Comparison of ENCODE assay signal across 8 cellular contexts in the genomic region with DNA sequence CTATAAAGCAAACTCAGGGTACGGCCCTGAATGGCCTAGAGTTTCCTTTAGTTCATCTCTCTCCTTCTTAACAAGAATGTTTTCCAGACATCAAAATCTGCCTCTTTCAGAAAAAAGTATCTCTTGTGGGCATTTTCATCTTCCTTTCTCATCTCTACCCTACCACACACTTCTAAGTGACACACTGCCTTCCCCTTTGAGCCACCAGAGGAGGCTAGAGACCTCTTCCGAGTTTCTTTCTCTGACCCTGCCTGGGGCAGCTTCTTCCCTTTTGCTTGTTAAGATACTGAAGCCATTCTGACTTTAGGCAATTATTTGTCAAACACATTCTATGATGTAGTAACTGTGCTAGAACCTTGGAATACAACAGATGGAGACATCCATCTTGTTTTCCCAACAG. TPM values are rescaled to one million over a fixed set of nuclear protein-coding genes. Genes with fewer than 3 reads are reported as not detected.
DNase-seq lines count a peak whose midpoint lies in the region; FAIRE-seq and TF ChIP-seq lines count a peak whose summit lies in the region.
"Had no signal": no experiment of that assay in that cellular context is flagged by ENCODE, and none has a peak within 500 bp of the region (broad histone marks: within the 10 kb centered on the region; RNA-seq: fewer than 3 reads in every experiment).

No MANE protein-coding gene starts in this region.

- H3K27ac Mint-ChIP-seq in activated T-helper 2 cell treated with anti-CD3 and anti-CD28 coated beads, Interferon-gamma antibody, Interleukin-2, Interleukin-4, amounts not matched to agents 10 μg/mL and 5 μg/mL and 100 μg/mL, durations not matched to agents 14 hours and 24 hours and 36 hours = no peak overlapping the region

- no TSS peak for BruUV-seq in mammary epithelial cell (replicated peaks; lab: Mats Ljungman, UMichigan)

- no peaks in the 10 kb centered on the region for H3K9me3 Mint-ChIP-seq in activated T-helper 2 cell treated with anti-CD3 and anti-CD28 coated beads, Interferon-gamma antibody, Interleukin-2, Interleukin-4, amounts not matched to agents 10 μg/mL and 5 μg/mL and 100 μg/mL, durations not matched to agents 14 hours and 24 hours and 36 hours

- dilution Hi-C loops in mammary epithelial cell (cut with HindIII; ENCODE audit: low sequenced_read_pairs) = no loop called here

- H3K36me3 ChIP-seq in mammary epithelial cell (ENCODE audit: insufficient read depth, low read length) (no peaks in the 10 kb centered on the region), parathyroid adenoma (ENCODE audit: control insufficient read depth, insufficient read depth, low read length) (no peaks in the 10 kb centered on the region)

- H3K9ac ChIP-seq in mammary epithelial cell (ENCODE audit: insufficient read depth, low read length) (no peak overlapping the region), parathyroid adenoma (no peak overlapping the region)

- no peaks in the 10 kb centered on the region for H3K4me1 Mint-ChIP-seq in activated T-helper 2 cell treated with anti-CD3 and anti-CD28 coated beads, Interferon-gamma antibody, Interleukin-2, Interleukin-4, amounts not matched to agents 10 μg/mL and 5 μg/mL and 100 μg/mL, durations not matched to agents 14 hours and 24 hours and 36 hours (ENCODE audit: low read depth)

- no peaks in the 10 kb centered on the region for H4K20me1 ChIP-seq in mammary epithelial cell (ENCODE audit: insufficient read depth, low read length)

- in situ Hi-C loops in mammary epithelial cell (cut with MboI; ENCODE audit: low sequenced_read_pairs in 2 of 2) = no loop called here

- H3K27ac ChIP-seq in mammary epithelial cell (ENCODE audit: insufficient read depth, low read depth, low read length) (no peak overlapping the region), parathyroid adenoma (no peak overlapping the region)

- WGBS in mammary epithelial cell (ENCODE audit: low coverage, missing lambda C conversion rate) = 38% methylated on average over 2 of the region's 2 CpGs

- H3K27me3 Mint-ChIP-seq in activated T-helper 2 cell treated with anti-CD3 and anti-CD28 coated beads, Interferon-gamma antibody, Interleukin-2, Interleukin-4, amounts not matched to agents 10 μg/mL and 5 μg/mL and 100 μg/mL, durations not matched to agents 14 hours and 24 hours and 36 hours (ENCODE audit: low read depth) = peaks cover 61% of the 10 kb centered on the region

- no peaks in the 10 kb centered on the region for H3K36me3 Mint-ChIP-seq in activated T-helper 2 cell treated with anti-CD3 and anti-CD28 coated beads, Interferon-gamma antibody, Interleukin-2, Interleukin-4, amounts not matched to agents 10 μg/mL and 5 μg/mL and 100 μg/mL, durations not matched to agents 14 hours and 24 hours and 36 hours (ENCODE audit: low read depth)

- H2AFZ ChIP-seq in mammary epithelial cell (ENCODE audit: low read depth, low read length) (no peak overlapping the region), parathyroid adenoma (no peak overlapping the region)

- H3K4me3 Mint-ChIP-seq in activated T-helper 2 cell treated with anti-CD3 and anti-CD28 coated beads, Interferon-gamma antibody, Interleukin-2, Interleukin-4, amounts not matched to agents 10 μg/mL and 5 μg/mL and 100 μg/mL, durations not matched to agents 14 hours and 24 hours and 36 hours (ENCODE audit: low read depth) = no peak overlapping the region

- H3K4me3 ChIP-seq in mammary epithelial cell (replicated peaks in 1 of 3; ENCODE audit: insufficient read depth in 1 of 3, low read depth in 2 of 3, low read length in 3 of 3) = no peak overlapping the region
- no peak overlapping the region for H3K4me3 ChIP-seq in parathyroid adenoma (ENCODE audit: low read depth, low read length)

- H3K9me3 ChIP-seq in mammary epithelial cell (replicated peaks; ENCODE audit: insufficient read depth, low read length) (no peaks in the 10 kb centered on the region), parathyroid adenoma (ENCODE audit: control insufficient read depth, low read length) (no peaks in the 10 kb centered on the region)

- FAIRE-seq in GM12891 (lab: Jason Lieb, UNC) = no peak

- H3K4me2 ChIP-seq in mammary epithelial cell (ENCODE audit: insufficient read depth, low read depth, low read length) (no peak overlapping the region), parathyroid adenoma (ENCODE audit: low read length) (no peak overlapping the region)

- intact Hi-C loops in mammary epithelial cell (cut with micrococcal nuclease) = loop anchor here (10.0 kb wide), 1 partner anchor 180 kb away; no protein-coding TSS in a partner anchor
- intact Hi-C loops in activated T-helper 2 cell treated with anti-CD3 and anti-CD28 coated beads, Interferon-gamma antibody, Interleukin-2, Interleukin-4, amounts not matched to agents 10 μg/mL and 5 μg/mL and 100 μg/mL, durations not matched to agents 14 hours and 24 hours and 36 hours (cut with micrococcal nuclease) = loop anchor here (1.0 to 5.0 kb wide), 2 partner anchors 103 to 182 kb away; no protein-coding TSS in a partner anchor

- peaks cover 7% of the 10 kb centered on the region for H3K27me3 ChIP-seq in mammary epithelial cell (ENCODE audit: insufficient read depth, low read length)
- H3K27me3 ChIP-seq in parathyroid adenoma (ENCODE audit: control insufficient read depth, insufficient read depth, low read length) = no peaks in the 10 kb centered on the region

- H3K4me1 ChIP-seq in mammary epithelial cell (ENCODE audit: insufficient read depth, low read length) (no peaks in the 10 kb centered on the region), parathyroid adenoma (no peaks in the 10 kb centered on the region)

- TF ChIP-seq CTCF in mammary epithelial cell (conservative IDR thresholded peaks at IDR 0.05 in 1 of 2, IDR thresholded peaks at IDR 0.05 in 1 of 2; ENCODE audit: extremely low read depth in 1 of 2, insufficient read depth in 1 of 2, low read depth in 1 of 2, low read length in 2 of 2) (peak; percentile 27 to 57), parathyroid adenoma (IDR thresholded peaks at IDR 0.05) (peak; percentile 43)

- no peaks in the 10 kb centered on the region for H3K79me2 ChIP-seq in mammary epithelial cell (ENCODE audit: insufficient read depth, low read length)
- no peaks in the 10 kb centered on the region for H3K79me2 ChIP-seq in parathyroid adenoma

- no peak for TF ChIP-seq POLR2A in GM12891 (IDR thresholded peaks at IDR 0.05; ENCODE audit: low read depth, low read length)

- CTCF ChIA-PET in mammary epithelial cell (lab: Charles Lee; ENCODE audit: low non-redundant PET) = no interaction called here

- peak; percentile 15 for DNase-seq in GM12891 (ENCODE audit: insufficient read length, low spot score)
- DNase-seq in NAMALWA (ENCODE audit: low spot score) = peak; percentile 34
- DNase-seq in mammary epithelial cell = no peak
- no peak for DNase-seq in activated CD4-positive, CD25-positive, alpha-beta regulatory T cell (lab: John Stamatoyannopoulos, UW)
- DNase-seq in Ammon's horn (ENCODE audit: low spot score) = no peak
- DNase-seq in activated T-helper 2 cell treated with anti-CD3 and anti-CD28 coated beads, Interferon-gamma antibody, Interleukin-2, Interleukin-4, amounts not matched to agents 10 μg/mL and 5 μg/mL and 100 μg/mL, durations not matched to agents 14 hours and 24 hours and 36 hours (ENCODE audit: low spot score) = no peak
- DNase-seq: HCEC 1CT had no signal

TF ChIP-seq in GM12891, 5 proteins besides CTCF, POLR2A, EP300 and RAD21:
- TF ChIP-seq PAX5 (IDR thresholded peaks at IDR 0.05; ENCODE audit: insufficient read depth, low read length, severe bottlenecking) = no peak
- TF ChIP-seq POU2F2 (IDR thresholded peaks at IDR 0.05; ENCODE audit: low read depth, low read length) = no peak
- no peak for TF ChIP-seq POLR2AphosphoS5 (IDR thresholded peaks at IDR 0.05; ENCODE audit: low read depth, low read length)
- no peak for TF ChIP-seq TAF1 (IDR thresholded peaks at IDR 0.05; ENCODE audit: low read depth, low read length)
- no peak for TF ChIP-seq SPI1 (IDR thresholded peaks at IDR 0.05; ENCODE audit: low read depth, low read length)

RNA-seq across cellular contexts. Expression of a gene that starts 8.7 kb away (rescaled TPM):
- not detected for polyA plus RNA-seq in GM12891 (2012; ENCODE audit: low read depth, missing spikeins)
- under 1 TPM; under 0.01 to 0.26 TPM for total RNA-seq in mammary epithelial cell
- polyA plus RNA-seq in mammary epithelial cell = under 0.01 TPM
- polyA minus RNA-seq in mammary epithelial cell = not detected
- 0.05 and 0.32 TPM in 2 replicates for total RNA-seq in activated T-helper 2 cell treated with anti-CD3 and anti-CD28 coated beads, Interferon-gamma antibody, Interleukin-2, Interleukin-4, amounts not matched to agents 10 μg/mL and 5 μg/mL and 100 μg/mL, durations not matched to agents 14 hours and 24 hours and 36 hours

Comparison
In these comparisons a context has a peak if more than half of its experiments do, and no peak if none do; other contexts are left out.
1. DNase-seq: peak in GM12891 (single experiment) and NAMALWA (single experiment); none in mammary epithelial cell (single experiment), activated CD4-positive, CD25-positive, alpha-beta regulatory T cell (0 of 4), Ammon's horn (single experiment) and activated T-helper 2 cell treated with anti-CD3 and anti-CD28 coated beads, Interferon-gamma antibody, Interleukin-2, Interleukin-4, amounts not matched to agents 10 μg/mL and 5 μg/mL and 100 μg/mL, durations not matched to agents 14 hours and 24 hours and 36 hours (single experiment).